In the genomic region with DNA sequence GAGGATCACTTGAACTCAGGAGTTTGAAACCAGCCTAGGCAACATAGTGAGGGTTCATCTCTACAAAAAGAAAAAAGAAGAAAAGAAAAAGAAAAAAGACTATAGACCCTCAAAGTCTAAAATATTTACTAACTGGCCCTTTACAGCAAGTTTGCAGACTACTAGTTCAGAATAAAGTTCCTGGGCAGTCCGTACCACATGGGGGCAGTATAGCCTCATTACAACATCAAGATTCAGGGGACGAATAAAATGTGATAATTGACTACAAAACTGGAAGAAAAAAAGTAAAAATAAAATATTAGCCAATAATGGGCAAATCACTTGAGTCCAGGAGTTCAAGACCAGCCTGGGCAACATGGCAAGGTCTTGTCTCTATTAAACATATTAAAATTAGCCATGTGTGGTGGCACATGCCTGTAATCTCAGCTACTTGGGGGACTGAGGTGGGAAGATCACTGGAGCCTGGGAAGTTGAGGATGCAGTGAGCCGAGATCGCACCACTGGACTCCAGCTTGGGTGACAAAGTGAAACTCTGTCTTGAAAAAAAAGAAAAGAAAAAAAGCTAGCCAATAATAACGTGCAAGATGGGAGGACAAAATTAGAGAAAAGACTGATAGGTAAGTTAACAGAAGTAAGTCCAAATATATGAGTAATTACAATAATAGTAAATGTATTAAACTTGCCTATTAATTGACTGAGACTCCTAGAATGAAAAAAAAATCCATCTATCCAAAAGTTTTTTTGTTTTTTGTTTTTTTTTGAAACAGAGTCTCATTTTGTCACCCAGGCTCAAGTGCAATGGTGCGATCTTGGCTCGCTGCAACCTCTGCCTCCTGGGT, we compare ENCODE assay signal across 8 cellular contexts.
DNase-seq lines count a peak whose midpoint lies in the region; ATAC-seq and TF ChIP-seq lines count a peak whose summit lies in the region.

No MANE protein-coding gene starts in this region.

- no peak overlapping the region for H3K4me3 Mint-ChIP-seq in T-helper 2 cell treated with Interferon-gamma antibody and Interleukin-4, amounts not matched to agents 5 μg/mL and 100 μg/mL, for 36 hours
- H3K4me3 Mint-ChIP-seq in activated CD8-positive, alpha-beta T cell treated with anti-CD3 and anti-CD28 coated beads for 36 hours: no peak overlapping the region

- peak; percentile 80 for TF ChIP-seq CTCF in activated CD8-positive, alpha-beta T cell treated with anti-CD3 and anti-CD28 coated beads for 36 hours (IDR thresholded peaks at IDR 0.05)
- peak; percentile 77 for TF ChIP-seq CTCF in fibroblast of pulmonary artery (IDR thresholded peaks at IDR 0.05; ENCODE audit: low read length, missing control alignments)

- POLR2A ChIA-PET in activated CD8-positive, alpha-beta T cell treated with anti-CD3 and anti-CD28 coated beads for 36 hours (lab: Charles Lee): no interaction called here

- H3K9me3 Mint-ChIP-seq in T-helper 2 cell treated with Interferon-gamma antibody and Interleukin-4, amounts not matched to agents 5 μg/mL and 100 μg/mL, for 36 hours: peaks cover 5% of the 10 kb centered on the region
- H3K9me3 Mint-ChIP-seq in activated CD8-positive, alpha-beta T cell treated with anti-CD3 and anti-CD28 coated beads for 36 hours: peaks cover 3% of the 10 kb centered on the region

- intact Hi-C loops in activated CD8-positive, alpha-beta T cell treated with anti-CD3 and anti-CD28 coated beads for 36 hours (cut with micrococcal nuclease): no loop called here

- no peak overlapping the region for H3K4me3 ChIP-seq in fibroblast of pulmonary artery (replicated peaks; ENCODE audit: low read depth, low read length)

- peaks cover 24% of the 10 kb centered on the region for H3K27me3 Mint-ChIP-seq in T-helper 2 cell treated with Interferon-gamma antibody and Interleukin-4, amounts not matched to agents 5 μg/mL and 100 μg/mL, for 36 hours (ENCODE audit: low read depth)
- no peaks in the 10 kb centered on the region for H3K27me3 Mint-ChIP-seq in activated CD8-positive, alpha-beta T cell treated with anti-CD3 and anti-CD28 coated beads for 36 hours

- ATAC-seq in activated CD8-positive, alpha-beta T cell treated with anti-CD3 and anti-CD28 coated beads for 36 hours: no peak
- ATAC-seq in HG03280 (IDR thresholded peaks at IDR 0.05; ENCODE audit: unreplicated experiment): no peak
- no peak for ATAC-seq in HG02610 (IDR thresholded peaks at IDR 0.05; ENCODE audit: unreplicated experiment)

- H3K36me3 Mint-ChIP-seq in T-helper 2 cell treated with Interferon-gamma antibody and Interleukin-4, amounts not matched to agents 5 μg/mL and 100 μg/mL, for 36 hours (ENCODE audit: low read depth): peaks cover 3% of the 10 kb centered on the region
- no peaks in the 10 kb centered on the region for H3K36me3 Mint-ChIP-seq in activated CD8-positive, alpha-beta T cell treated with anti-CD3 and anti-CD28 coated beads for 36 hours (ENCODE audit: low read depth)

- no peaks in the 10 kb centered on the region for H3K4me1 Mint-ChIP-seq in T-helper 2 cell treated with Interferon-gamma antibody and Interleukin-4, amounts not matched to agents 5 μg/mL and 100 μg/mL, for 36 hours (ENCODE audit: low read depth)
- no peaks in the 10 kb centered on the region for H3K4me1 Mint-ChIP-seq in activated CD8-positive, alpha-beta T cell treated with anti-CD3 and anti-CD28 coated beads for 36 hours (ENCODE audit: low read depth)

- no peak overlapping the region for H3K27ac Mint-ChIP-seq in T-helper 2 cell treated with Interferon-gamma antibody and Interleukin-4, amounts not matched to agents 5 μg/mL and 100 μg/mL, for 36 hours
- H3K27ac Mint-ChIP-seq in activated CD8-positive, alpha-beta T cell treated with anti-CD3 and anti-CD28 coated beads for 36 hours: no peak overlapping the region

- CTCF ChIA-PET in activated CD8-positive, alpha-beta T cell treated with anti-CD3 and anti-CD28 coated beads for 36 hours (lab: Charles Lee): interaction anchor here (0.7 to 2.9 kb wide), 16 partner anchors 8 to 484 kb away, joined by 3 to 23 read pairs (median 4); partner anchors contain the start of gene MGAT5B

- DNase-seq in T-helper 2 cell: peak in 3 of 5 experiments; percentile 18 to 42 (median 28)
- no peak for DNase-seq in T-helper 2 cell treated with Interferon-gamma antibody and Interleukin-4, amounts not matched to agents 5 μg/mL and 100 μg/mL, for 36 hours (ENCODE audit: low spot score)
- DNase-seq in NCI-H2171 treated with DMSO at 0.1 percent for 48 hours (lab: John Stamatoyannopoulos, UW): peak; percentile 56
- DNase-seq in activated CD8-positive, alpha-beta T cell treated with anti-CD3 and anti-CD28 coated beads for 36 hours: peak; percentile 82
- peak; percentile 70 for DNase-seq in fibroblast of pulmonary artery (ENCODE audit: low read depth)
- DNase-seq in stimulated activated CD4-positive, alpha-beta T cell treated with anti-CD3 and anti-CD28 coated beads, Interleukin-2, amount 100 ng/mL, for 24 hours: peak; percentile 65 to 68
